Comparison of ENCODE assay signal across 17 cellular contexts in genomic region chr9:94980947-94981632, GRCh38.
DNase-seq lines count a peak whose midpoint lies in the region; ATAC-seq and TF ChIP-seq lines count a peak whose summit lies in the region.
"Had no signal": no experiment of that assay in that cellular context is flagged by ENCODE, and none has a peak within 500 bp of the region (broad histone marks: within the 10 kb centered on the region; RNA-seq: fewer than 3 reads in every experiment).

No MANE protein-coding gene starts in this region.

- H4K5ac ChIP-seq in mesendoderm (ENCODE audit: low read length): peak overlapping the region; percentile 73

- no peak overlapping the region for H4K8ac ChIP-seq in mesendoderm (ENCODE audit: low read depth, low read length)

- H3K9me3 ChIP-seq in right cardiac atrium (ENCODE audit: control insufficient read depth, low read length) (no peaks in the 10 kb centered on the region), tibial artery (no peaks in the 10 kb centered on the region)
- H3K9me3 ChIP-seq: A549, thoracic aorta had no signal

- H3K27me3 ChIP-seq in right cardiac atrium (ENCODE audit: control insufficient read depth, insufficient read depth) (no peaks in the 10 kb centered on the region), mesendoderm (ENCODE audit: insufficient read depth, low read length, poor library complexity) (no peaks in the 10 kb centered on the region), tibial artery (no peaks in the 10 kb centered on the region)

- H3K4me1 Mint-ChIP-seq in WTC11 (peaks cover 29% of the 10 kb centered on the region), glutamatergic neuron (ENCODE audit: low read depth, unreplicated experiment) (peaks cover 4% of the 10 kb centered on the region)

- H3K4ac ChIP-seq in mesendoderm (ENCODE audit: low read depth, low read length): no peak overlapping the region

- H3K79me2 ChIP-seq in mesendoderm (ENCODE audit: control insufficient read depth, insufficient read depth, low read length): no peaks in the 10 kb centered on the region

- no peak overlapping the region for H3K23ac ChIP-seq in mesendoderm (ENCODE audit: low read length)

- no peak overlapping the region for H3K18ac ChIP-seq in mesendoderm (ENCODE audit: low read length)

- peak overlapping the region; percentile 15 for H3K9ac ChIP-seq in mesendoderm (ENCODE audit: low read length)

- no peak overlapping the region for H2AK5ac ChIP-seq in mesendoderm (ENCODE audit: low read length)

- WGBS in right cardiac atrium: 91% methylated on average over 8 of the region's 8 CpGs
- WGBS in mesendoderm (ENCODE audit: extremely low coverage, insufficient coverage, low lambda C conversion rate): no CpG with 5 or more reads among the region's 8 CpGs

- no peaks in the 10 kb centered on the region for H3K27me3 Mint-ChIP-seq in WTC11 (ENCODE audit: low read depth)
- peaks cover 3% of the 10 kb centered on the region for H3K27me3 Mint-ChIP-seq in glutamatergic neuron (ENCODE audit: unreplicated experiment)
- H3K27me3 Mint-ChIP-seq: activated T-helper 17 cell treated with anti-CD3 and anti-CD28 coated beads, Interleukin-2, amount 50 U/mL, for 72 hours; natural killer cell treated with Interleukin-12 subunit alpha and Interleukin-12 subunit beta and Interleukin-15 and Interleukin-18, amount 100 ng/mL, for 72 hours had no signal

- H3K4me3 Mint-ChIP-seq in WTC11 (no peak overlapping the region), glutamatergic neuron (ENCODE audit: unreplicated experiment) (no peak overlapping the region)
- H3K4me3 Mint-ChIP-seq: activated T-helper 17 cell treated with anti-CD3 and anti-CD28 coated beads, Interleukin-2, amount 50 U/mL, for 72 hours; natural killer cell treated with Interleukin-12 subunit alpha and Interleukin-12 subunit beta and Interleukin-15 and Interleukin-18, amount 100 ng/mL, for 72 hours had no signal

- TF ChIP-seq CTCF in WTC11 (IDR thresholded peaks at IDR 0.05): no peak
- TF ChIP-seq CTCF in glutamatergic neuron (IDR thresholded peaks at IDR 0.05; ENCODE audit: partially characterized antibody, unreplicated experiment): no peak
- no peak for TF ChIP-seq CTCF in tibial artery (IDR thresholded peaks at IDR 0.05)

- intact Hi-C loops in right cardiac atrium (cut with DNase I) (no loop called here), Right ventricle myocardium inferior (cut with DNase I) (no loop called here), tibial artery (cut with DNase I; ENCODE audit: low total_unique reads) (no loop called here)

- H3K27ac ChIP-seq in right cardiac atrium (ENCODE audit: low read length): no peak overlapping the region
- no peak overlapping the region for H3K27ac ChIP-seq in mesendoderm (ENCODE audit: low read depth, low read length)
- no peak overlapping the region for H3K27ac ChIP-seq in tibial artery
- H3K27ac ChIP-seq: thoracic aorta had no signal

- peak; percentile 21 to 55 for ATAC-seq in right cardiac atrium
- no peak for ATAC-seq in Right ventricle myocardium inferior
- peak; percentile 95 for ATAC-seq in WTC11
- no peak for ATAC-seq in HG03280 (IDR thresholded peaks at IDR 0.05; ENCODE audit: unreplicated experiment)
- ATAC-seq: activated T-helper 17 cell treated with anti-CD3 and anti-CD28 coated beads, Interleukin-2, amount 50 U/mL, for 72 hours; natural killer cell treated with Interleukin-12 subunit alpha and Interleukin-12 subunit beta and Interleukin-15 and Interleukin-18, amount 100 ng/mL, for 72 hours had no signal

- no peak overlapping the region for H3K4me2 ChIP-seq in mesendoderm (ENCODE audit: low read length)
- H3K4me2 ChIP-seq: A549 had no signal

- H2BK5ac ChIP-seq in mesendoderm (ENCODE audit: low read length): no peak overlapping the region

- CTCF ChIA-PET in WTC11 (lab: Charles Lee): interaction anchor here (0.6 to 1.3 kb wide), 9 partner anchors 9 to 300 kb away, joined by 3 to 4 read pairs (median 3); no protein-coding TSS in a partner anchor

- H3K9me3 Mint-ChIP-seq in WTC11 (no peaks in the 10 kb centered on the region), glutamatergic neuron (ENCODE audit: unreplicated experiment) (peaks cover 4% of the 10 kb centered on the region)
- H3K9me3 Mint-ChIP-seq: activated T-helper 17 cell treated with anti-CD3 and anti-CD28 coated beads, Interleukin-2, amount 50 U/mL, for 72 hours; natural killer cell treated with Interleukin-12 subunit alpha and Interleukin-12 subunit beta and Interleukin-15 and Interleukin-18, amount 100 ng/mL, for 72 hours had no signal

- H3K36me3 ChIP-seq in mesendoderm (ENCODE audit: control insufficient read depth, insufficient read depth, low read length) (no peaks in the 10 kb centered on the region), tibial artery (peaks cover 0 to 4% (median 0%) of the 10 kb centered on the region in 3 donors)
- H3K36me3 ChIP-seq: thoracic aorta had no signal

- no peak overlapping the region for H3K56ac ChIP-seq in mesendoderm (ENCODE audit: low read length)

- H3K36me3 Mint-ChIP-seq in WTC11 (no peaks in the 10 kb centered on the region), glutamatergic neuron (ENCODE audit: unreplicated experiment) (no peaks in the 10 kb centered on the region)
- H3K36me3 Mint-ChIP-seq: natural killer cell treated with Interleukin-12 subunit alpha and Interleukin-12 subunit beta and Interleukin-15 and Interleukin-18, amount 100 ng/mL, for 72 hours had no signal

- H2BK120ac ChIP-seq in mesendoderm (ENCODE audit: low read depth, low read length): no peak overlapping the region

- no peak for DNase-seq in right cardiac atrium
- no peak for DNase-seq in Right ventricle myocardium inferior (ENCODE audit: missing footprints)
- DNase-seq in WTC11 (ENCODE audit: low spot score): peak; percentile 41
- DNase-seq in mesendoderm: peak; percentile 72
- no peak for DNase-seq in cortex of kidney (lab: John Stamatoyannopoulos, UW)
- no peak for DNase-seq in glutamatergic neuron
- DNase-seq in tibial artery: no peak
- DNase-seq: DMS79 treated with DMSO at 0.1 percent for 48 hours; effector CD8-positive, alpha-beta T cell; NCI-H1694 treated with DMSO at 0.1 percent for 48 hours; stimulated activated CD4-positive, alpha-beta T cell treated with anti-CD3 and anti-CD28 coated beads, Interleukin-12 subunit alpha, Interleukin-12 subunit beta, amount 100 ng/mL, for 4 hours had no signal

- H3K4me3 ChIP-seq in right cardiac atrium (ENCODE audit: low read length) (no peak overlapping the region), mesendoderm (ENCODE audit: low read length) (no peak overlapping the region), tibial artery (no peak overlapping the region)
- H3K4me3 ChIP-seq: A549, lung, thoracic aorta had no signal

- H3K27ac Mint-ChIP-seq in WTC11 (no peak overlapping the region; the same call in 1 of the 2 replicates), glutamatergic neuron (ENCODE audit: unreplicated experiment) (no peak overlapping the region)
- H3K27ac Mint-ChIP-seq: activated T-helper 17 cell treated with anti-CD3 and anti-CD28 coated beads, Interleukin-2, amount 50 U/mL, for 72 hours; natural killer cell treated with Interleukin-12 subunit alpha and Interleukin-12 subunit beta and Interleukin-15 and Interleukin-18, amount 100 ng/mL, for 72 hours had no signal

- H3K4me1 ChIP-seq in right cardiac atrium (ENCODE audit: control insufficient read depth, insufficient read depth, low read length): no peaks in the 10 kb centered on the region
- H3K4me1 ChIP-seq in mesendoderm (ENCODE audit: control insufficient read depth, low read depth, low read length): peaks cover 6% of the 10 kb centered on the region
- no peaks in the 10 kb centered on the region for H3K4me1 ChIP-seq in tibial artery
- H3K4me1 ChIP-seq: A549 had no signal

- no peak overlapping the region for H2BK15ac ChIP-seq in mesendoderm (replicated peaks; ENCODE audit: low read depth)

- POLR2A ChIA-PET in WTC11 (lab: Charles Lee): interaction anchor here (0.6 kb wide), 1 partner anchor 135 kb away, joined by 3 read pairs; no protein-coding TSS in a partner anchor

- H3K79me1 ChIP-seq in mesendoderm (ENCODE audit: low read length): no peaks in the 10 kb centered on the region

TF ChIP-seq in WTC11, 78 proteins besides CTCF, POLR2A, EP300 and RAD21:
- no peak for TF ChIP-seq SMAD4 (CRISPR knock-in tag; IDR thresholded peaks at IDR 0.05)
- no peak for TF ChIP-seq ZBTB21 (CRISPR knock-in tag; IDR thresholded peaks at IDR 0.05; ENCODE audit: borderline replicate concordance)
TF ChIP-seq in WTC11: peak in this region for 0.

Comparison
In these comparisons a context has a peak if more than half of its experiments do, and no peak if none do; other contexts are left out.
1. ATAC-seq: peak in right cardiac atrium (2 of 2) and WTC11 (single experiment); none in Right ventricle myocardium inferior (single experiment) and HG03280 (single experiment).
2. DNase-seq: peak in WTC11 (single experiment) and mesendoderm (single experiment); none in right cardiac atrium (0 of 3), Right ventricle myocardium inferior (single experiment), cortex of kidney (single experiment), glutamatergic neuron (single experiment) and tibial artery (0 of 2).